ENCODE assay signal across 1 cellular context in genomic region chr6:22343864-22344263, GRCh38.
TF ChIP-seq lines count a peak whose summit lies in the region.

No MANE protein-coding gene starts in this region.

TF ChIP-seq in WTC11, 78 proteins besides CTCF, POLR2A, EP300 and RAD21 (continued from another document):
- TF ChIP-seq STAT6 (CRISPR knock-in tag; conservative IDR thresholded peaks at IDR 0.05; ENCODE audit: low read depth): no peak
- no peak for TF ChIP-seq NFATC4 (CRISPR knock-in tag; IDR thresholded peaks at IDR 0.05)
- no peak for TF ChIP-seq MXD4 (CRISPR knock-in tag; IDR thresholded peaks at IDR 0.05; ENCODE audit: borderline replicate concordance)
- TF ChIP-seq RELA (CRISPR knock-in tag; IDR thresholded peaks at IDR 0.05; ENCODE audit: borderline replicate concordance): no peak
- no peak for TF ChIP-seq HMGA2 (CRISPR knock-in tag; IDR thresholded peaks at IDR 0.05)
- no peak for TF ChIP-seq JUN (CRISPR knock-in tag; IDR thresholded peaks at IDR 0.05)
- no peak for TF ChIP-seq NR1H2 (CRISPR knock-in tag; IDR thresholded peaks at IDR 0.05)
- TF ChIP-seq FOXK1 (CRISPR knock-in tag; IDR thresholded peaks at IDR 0.05): no peak
- no peak for TF ChIP-seq PREB (CRISPR knock-in tag; IDR thresholded peaks at IDR 0.05; ENCODE audit: borderline replicate concordance)
- TF ChIP-seq IRF2 (CRISPR knock-in tag; IDR thresholded peaks at IDR 0.05; ENCODE audit: borderline replicate concordance, low read depth): no peak
- no peak for TF ChIP-seq USF2 (CRISPR knock-in tag; IDR thresholded peaks at IDR 0.05)
- no peak for TF ChIP-seq EMX1 (CRISPR knock-in tag; IDR thresholded peaks at IDR 0.05)
